Comparison of ENCODE assay signal across 24 cellular contexts in genomic region chr20:37011147-37011546, GRCh38.
"Had no signal": no experiment of that assay in that cellular context is flagged by ENCODE, and none has a peak within 500 bp of the region (broad histone marks: within the 10 kb centered on the region; RNA-seq: fewer than 3 reads in every experiment).

No MANE protein-coding gene starts in this region.

- H3K4me3 Mint-ChIP-seq: activated CD4-positive, alpha-beta T cell treated with anti-CD3 and anti-CD28 coated beads, Interleukin-2, amount 10 ng/mL, durations not matched to agents 24 days and 14 days; activated naive CD8-positive, alpha-beta T cell treated with anti-CD3 and anti-CD28 coated beads, Interleukin-2, amount 10 ng/mL, durations not matched to agents 7 days and 5 days; activated T-helper 17 cell treated with anti-CD3 and anti-CD28 coated beads, Interleukin-2, amount 50 U/mL, for 72 hours; naive B cell; neural progenitor cell; type B pancreatic cell had no signal

- H3K36me3 ChIP-seq: cardiac muscle cell, thoracic aorta had no signal

- H3K9me3 ChIP-seq: body of pancreas, heart left ventricle, lower lobe of right lung, mucosa of descending colon, spleen, thoracic aorta, vagina had no signal

- H3K27ac ChIP-seq: body of pancreas, cardiac muscle cell, epithelial cell of prostate, heart left ventricle, lower lobe of right lung, neural progenitor cell, spleen, thoracic aorta, vagina had no signal

- DNase-seq: activated CD4-positive, alpha-beta T cell treated with anti-CD3 and anti-CD28 coated beads, Interleukin-2, amount 10 ng/mL, durations not matched to agents 24 days and 14 days; activated naive CD4-positive, alpha-beta T cell; activated naive CD8-positive, alpha-beta T cell treated with anti-CD3 and anti-CD28 coated beads, Interleukin-2, amount 10 ng/mL, durations not matched to agents 7 days and 5 days; amygdala; body of pancreas; cortex of kidney; heart left ventricle; islet precursor cell; lower lobe of right lung; mesendoderm; mucosa of descending colon; naive B cell; spleen; stimulated activated CD4-positive, alpha-beta T cell treated with anti-CD3 and anti-CD28 coated beads, Interleukin-4, amount 100 ng/mL, for 1 hour; stimulated activated naive CD4-positive, alpha-beta T cell treated with Interleukin-2 at 50 U/mL for 16 hours; T-helper 2 cell had no signal

- H3K27me3 Mint-ChIP-seq: activated CD4-positive, alpha-beta T cell treated with anti-CD3 and anti-CD28 coated beads, Interleukin-2, amount 10 ng/mL, durations not matched to agents 24 days and 14 days; activated naive CD8-positive, alpha-beta T cell treated with anti-CD3 and anti-CD28 coated beads, Interleukin-2, amount 10 ng/mL, durations not matched to agents 7 days and 5 days; activated T-helper 17 cell treated with anti-CD3 and anti-CD28 coated beads, Interleukin-2, amount 50 U/mL, for 72 hours; naive B cell; type B pancreatic cell had no signal

- H3K4me3 ChIP-seq: body of pancreas, cardiac muscle cell, heart left ventricle, lower lobe of right lung, mucosa of descending colon, neural progenitor cell, spleen, thoracic aorta, vagina had no signal

- H3K4me2 ChIP-seq: neural progenitor cell had no signal

- H3K9ac ChIP-seq: neural progenitor cell had no signal

- ATAC-seq: activated T-helper 17 cell treated with anti-CD3 and anti-CD28 coated beads, Interleukin-2, amount 50 U/mL, for 72 hours; body of pancreas; left lobe of liver; lower lobe of right lung; mucosa of descending colon had no signal

- H3K36me3 Mint-ChIP-seq: naive B cell had no signal

- H3K4me1 ChIP-seq: body of pancreas, neural progenitor cell, vagina had no signal

- H3K9me3 Mint-ChIP-seq: activated CD4-positive, alpha-beta T cell treated with anti-CD3 and anti-CD28 coated beads, Interleukin-2, amount 10 ng/mL, durations not matched to agents 24 days and 14 days; activated naive CD8-positive, alpha-beta T cell treated with anti-CD3 and anti-CD28 coated beads, Interleukin-2, amount 10 ng/mL, durations not matched to agents 7 days and 5 days; activated T-helper 17 cell treated with anti-CD3 and anti-CD28 coated beads, Interleukin-2, amount 50 U/mL, for 72 hours; naive B cell; type B pancreatic cell had no signal

- H3K27ac Mint-ChIP-seq: activated CD4-positive, alpha-beta T cell treated with anti-CD3 and anti-CD28 coated beads, Interleukin-2, amount 10 ng/mL, durations not matched to agents 24 days and 14 days; activated T-helper 17 cell treated with anti-CD3 and anti-CD28 coated beads, Interleukin-2, amount 50 U/mL, for 72 hours; neural progenitor cell; type B pancreatic cell had no signal

- H3K27me3 ChIP-seq: body of pancreas, cardiac muscle cell, heart left ventricle, neural progenitor cell, spleen, vagina had no signal
